20 cellular contexts compared by ENCODE assay signal in genomic region chr16:28603381-28604185, GRCh38. TPM values are rescaled to one million over a fixed set of nuclear protein-coding genes. Genes with fewer than 3 reads are reported as not detected.
"Had no signal": no experiment of that assay in that cellular context is flagged by ENCODE, and none has a peak within 500 bp of the region (broad histone marks: within the 10 kb centered on the region; RNA-seq: fewer than 3 reads in every experiment).

No MANE protein-coding gene starts in this region.

- H3K79me2 ChIP-seq: hepatocyte had no signal

- DNase-seq: activated CD4-positive, alpha-beta T cell treated with anti-CD3 and anti-CD28 coated beads, Interleukin-2, amount 10 ng/mL, durations not matched to agents 24 days and 14 days; activated CD8-positive, alpha-beta memory T cell treated with anti-CD3 and anti-CD28 coated beads, Interleukin-2, amount 50 U/mL, for 4 hours; activated effector memory CD4-positive, alpha-beta T cell treated with anti-CD3 and anti-CD28 coated beads, Interleukin-2, amount 50 U/mL, for 16 hours; activated naive CD4-positive, alpha-beta T cell treated with anti-CD3 and anti-CD28 coated beads, Interleukin-2, amount 50 U/mL, for 16 hours; activated T-cell treated with anti-CD3 and anti-CD28 coated beads, Interleukin-2, amount 50 U/mL, for 4 hours; dorsolateral prefrontal cortex; foreskin keratinocyte; left cardiac atrium; nucleus accumbens; stimulated activated CD4-positive, alpha-beta T cell treated with anti-CD3 and anti-CD28 coated beads, Interleukin-15, amount 100 ng/mL, for 24 hours; stimulated activated CD4-positive, alpha-beta T cell treated with anti-CD3 and anti-CD28 coated beads, Interleukin-2, amount 100 ng/mL, for 48 hours; testis had no signal

- H3K27me3 Mint-ChIP-seq: activated CD4-positive, alpha-beta T cell treated with anti-CD3 and anti-CD28 coated beads, Interleukin-2, amount 10 ng/mL, durations not matched to agents 24 days and 14 days; natural killer cell treated with Interleukin-12 subunit alpha and Interleukin-12 subunit beta and Interleukin-15 and Interleukin-18, amount 100 ng/mL, for 72 hours had no signal

- H3K27ac ChIP-seq: dorsolateral prefrontal cortex, foreskin keratinocyte, hepatocyte, skin epidermis, testis had no signal

- H3K4me3 ChIP-seq: dorsolateral prefrontal cortex, hepatocyte, lung, skin epidermis, testis, upper lobe of left lung had no signal

- H3K4me2 ChIP-seq: hepatocyte had no signal

- H3K27ac Mint-ChIP-seq: activated CD4-positive, alpha-beta T cell treated with anti-CD3 and anti-CD28 coated beads, Interleukin-2, amount 10 ng/mL, durations not matched to agents 24 days and 14 days; mesothelial cell of epicardium; natural killer cell treated with Interleukin-12 subunit alpha and Interleukin-12 subunit beta and Interleukin-15 and Interleukin-18, amount 100 ng/mL, for 72 hours had no signal

- H3K4me3 Mint-ChIP-seq: activated CD4-positive, alpha-beta T cell treated with anti-CD3 and anti-CD28 coated beads, Interleukin-2, amount 10 ng/mL, durations not matched to agents 24 days and 14 days; activated T-cell treated with anti-CD3 and anti-CD28 coated beads, Interleukin-2, amount 50 U/mL, for 4 hours; mesothelial cell of epicardium; natural killer cell treated with Interleukin-12 subunit alpha and Interleukin-12 subunit beta and Interleukin-15 and Interleukin-18, amount 100 ng/mL, for 72 hours had no signal

- H3K9me3 Mint-ChIP-seq: activated CD4-positive, alpha-beta T cell treated with anti-CD3 and anti-CD28 coated beads, Interleukin-2, amount 10 ng/mL, durations not matched to agents 24 days and 14 days; activated T-cell treated with anti-CD3 and anti-CD28 coated beads, Interleukin-2, amount 50 U/mL, for 4 hours; mesothelial cell of epicardium; natural killer cell treated with Interleukin-12 subunit alpha and Interleukin-12 subunit beta and Interleukin-15 and Interleukin-18, amount 100 ng/mL, for 72 hours had no signal

- FAIRE-seq: bronchial epithelial cell had no signal

- H3K4me1 ChIP-seq: foreskin keratinocyte, testis had no signal

- H3K9me3 ChIP-seq: testis, upper lobe of left lung had no signal

- H2AFZ ChIP-seq: hepatocyte had no signal

- H3K36me3 Mint-ChIP-seq: mesothelial cell of epicardium; natural killer cell treated with Interleukin-12 subunit alpha and Interleukin-12 subunit beta and Interleukin-15 and Interleukin-18, amount 100 ng/mL, for 72 hours had no signal

- ATAC-seq: activated T-cell treated with anti-CD3 and anti-CD28 coated beads, Interleukin-2, amount 50 U/mL, for 4 hours; foreskin keratinocyte; left cardiac atrium; natural killer cell treated with Interleukin-12 subunit alpha and Interleukin-12 subunit beta and Interleukin-15 and Interleukin-18, amount 100 ng/mL, for 72 hours had no signal

- H3K4me1 Mint-ChIP-seq: activated CD4-positive, alpha-beta T cell treated with anti-CD3 and anti-CD28 coated beads, Interleukin-2, amount 10 ng/mL, durations not matched to agents 24 days and 14 days; mesothelial cell of epicardium had no signal

- H3K27me3 ChIP-seq: hepatocyte, testis, upper lobe of left lung had no signal

RNA-seq across cellular contexts. Expression of gene SULT1A2, which starts 6.7 kb away (rescaled TPM):
- total RNA-seq: activated T-cell treated with anti-CD3 and anti-CD28 coated beads, Interleukin-2, amount 50 U/mL, for 4 hours; bronchial epithelial cell had no signal

RNA-seq across cellular contexts. Expression of gene NPIPB8, which starts 34.3 kb away (rescaled TPM):
- total RNA-seq: bronchial epithelial cell, hepatocyte had no signal
- polyA plus RNA-seq: adipose tissue, foreskin keratinocyte, lung had no signal
